ENCODE assay signal across 8 cellular contexts in the genomic region with DNA sequence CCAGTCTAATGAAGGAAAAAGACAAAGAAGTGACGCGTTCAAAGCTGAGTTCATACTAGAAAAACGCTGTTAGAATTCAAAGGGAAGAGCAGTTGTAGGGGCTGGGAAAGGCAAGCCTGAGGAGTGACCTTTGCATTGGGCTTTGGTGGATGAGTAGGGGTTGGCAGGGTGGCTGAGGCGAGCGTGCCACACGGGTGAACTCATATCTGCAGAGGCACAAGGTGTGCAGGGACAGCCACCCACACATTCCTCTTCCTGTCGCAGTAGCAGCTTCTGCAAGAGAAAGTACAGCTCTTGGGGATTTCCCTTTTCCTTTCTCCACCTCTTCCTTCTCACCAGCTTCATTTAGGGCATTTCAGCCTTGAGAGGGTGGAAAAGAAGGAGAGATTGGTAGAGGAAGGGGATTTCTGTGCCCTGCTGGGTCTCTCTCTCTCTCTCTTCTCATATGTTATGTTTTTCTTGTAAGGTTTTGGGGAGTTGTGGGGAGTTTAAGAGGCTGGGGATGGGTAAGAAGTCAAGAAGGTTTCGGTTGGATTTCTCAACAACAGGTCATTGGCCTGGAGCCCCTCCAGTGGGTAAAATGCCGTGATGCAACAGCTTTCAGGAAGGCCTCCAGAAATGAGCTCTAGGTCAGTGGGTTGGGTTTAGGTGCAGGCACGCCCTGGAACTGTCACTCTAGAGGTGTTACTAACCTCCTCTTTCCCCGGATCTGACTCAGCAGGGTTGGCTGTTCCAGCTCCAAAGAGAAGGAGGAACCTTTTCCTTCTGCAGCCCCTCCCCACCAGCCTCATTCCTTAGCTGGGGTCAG. TPM values are rescaled to one million over a fixed set of nuclear protein-coding genes. Genes with fewer than 3 reads are reported as not detected.
DNase-seq lines count a peak whose midpoint lies in the region; TF ChIP-seq lines count a peak whose summit lies in the region.

No MANE protein-coding gene starts in this region.

- H3K4me3 ChIP-seq in HEK293 (ENCODE audit: low read depth, low read length) (no peak overlapping the region), esophagus (ENCODE audit: low read depth in 1 of 2, low read length in 2 of 2) (peak overlapping the region in 1 of 2 donors; percentile 4), prostate gland (no peak overlapping the region)

- no peak for TF ChIP-seq POLR2A in prostate gland (IDR thresholded peaks at IDR 0.05)

- DNase-seq in GM04504 (ENCODE audit: low read depth) (peak; percentile 70), NCI-H2196 (lab: John Stamatoyannopoulos, UW; ENCODE audit: unreplicated experiment) (peak; percentile 12), prostate gland (ENCODE audit: low spot score) (peak; percentile 70), glutamatergic neuron (no peak), superior temporal gyrus (ENCODE audit: extremely low spot score) (no peak)
- peak; percentile 82 for DNase-seq in activated CD8-positive, alpha-beta memory T cell treated with anti-CD3 and anti-CD28 coated beads for 24 hours

- CTCF ChIA-PET in HEK293 (lab: Yijun Ruan, JAX): interaction anchor here (0.6 to 4.2 kb wide), 33 partner anchors 8 to 336 kb away, joined by 3 to 71 read pairs (median 5); a partner anchor contains a TSS

- POLR2A ChIA-PET in HEK293 (lab: Yijun Ruan, JAX): no interaction called here

- H3K9me3 Mint-ChIP-seq in glutamatergic neuron (ENCODE audit: unreplicated experiment): peaks cover 3% of the 10 kb centered on the region

- H3K9me3 ChIP-seq in HEK293 (ENCODE audit: control insufficient read depth, insufficient read depth, low read depth, low read length): no peaks in the 10 kb centered on the region
- H3K9me3 ChIP-seq in esophagus (ENCODE audit: control insufficient read depth in 2 of 2, insufficient read depth in 1 of 2, low read depth in 1 of 2, low read length in 1 of 2): no peaks in the 10 kb centered on the region
- H3K9me3 ChIP-seq in prostate gland: no peaks in the 10 kb centered on the region

- peaks cover 10% of the 10 kb centered on the region for H3K4me1 Mint-ChIP-seq in glutamatergic neuron (ENCODE audit: low read depth, unreplicated experiment)

- intact Hi-C loops in prostate gland (cut with DNase I): loop anchor here (5.0 kb wide), 4 partner anchors 66 to 286 kb away; a partner anchor contains a TSS

- no peak overlapping the region for H3K4me3 Mint-ChIP-seq in glutamatergic neuron (ENCODE audit: unreplicated experiment)

- H3K27ac ChIP-seq in HEK293 (ENCODE audit: extremely low read depth, low read depth, low read length) (no peak overlapping the region), esophagus (ENCODE audit: low read depth in 2 of 2, low read length in 1 of 2) (peak overlapping the region; percentile 87 to 92), prostate gland (peak overlapping the region; percentile 38 to 47)

- TF ChIP-seq CTCF in HEK293 (tag by site-specific recombination; IDR thresholded peaks at IDR 0.05) (no peak), prostate gland (IDR thresholded peaks at IDR 0.05) (peak in 1 of 4 experiments; percentile 3), glutamatergic neuron (IDR thresholded peaks at IDR 0.05; ENCODE audit: partially characterized antibody, unreplicated experiment) (no peak)

- no peaks in the 10 kb centered on the region for H3K36me3 Mint-ChIP-seq in glutamatergic neuron (ENCODE audit: unreplicated experiment)

- H3K36me3 ChIP-seq in HEK293 (ENCODE audit: control insufficient read depth in 2 of 2, insufficient read depth in 1 of 2, low read length in 2 of 2): no peaks in the 10 kb centered on the region
- H3K36me3 ChIP-seq in esophagus (ENCODE audit: control insufficient read depth in 2 of 2, insufficient read depth in 2 of 2, low read length in 1 of 2): no peaks in the 10 kb centered on the region
- no peaks in the 10 kb centered on the region for H3K36me3 ChIP-seq in prostate gland

- 33 to 36% methylated on average over 11 of the region's 11 CpGs for WGBS in esophagus, 2 donors
- 52% methylated on average over 11 of the region's 11 CpGs for WGBS in prostate gland

- no peaks in the 10 kb centered on the region for H3K4me1 ChIP-seq in HEK293 (ENCODE audit: control insufficient read depth, insufficient read depth, low read length)
- peaks cover 12 to 33% of the 10 kb centered on the region in 2 donors for H3K4me1 ChIP-seq in esophagus (ENCODE audit: control insufficient read depth in 2 of 2, insufficient read depth in 2 of 2, low read length in 1 of 2)
- H3K4me1 ChIP-seq in prostate gland (replicated peaks): peaks cover 2% of the 10 kb centered on the region

- no peaks in the 10 kb centered on the region for H3K27me3 ChIP-seq in esophagus (ENCODE audit: control insufficient read depth in 1 of 2, insufficient read depth in 2 of 2, low read length in 2 of 2)
- H3K27me3 ChIP-seq in prostate gland (replicated peaks; ENCODE audit: insufficient read depth): no peaks in the 10 kb centered on the region

- H3K27ac Mint-ChIP-seq in glutamatergic neuron (ENCODE audit: unreplicated experiment): no peak overlapping the region

- H3K27me3 Mint-ChIP-seq in glutamatergic neuron (ENCODE audit: unreplicated experiment): peaks cover 9% of the 10 kb centered on the region

TF ChIP-seq in HEK293, 187 proteins besides CTCF, POLR2A, EP300 and RAD21:
- TF ChIP-seq KLF9 (tag by site-specific recombination; IDR thresholded peaks at IDR 0.05; ENCODE audit: low read depth): no peak
- no peak for TF ChIP-seq SETDB1 (IDR thresholded peaks at IDR 0.05; ENCODE audit: insufficient read length, low read length)
- no peak for TF ChIP-seq ZNF48 (tag by site-specific recombination; IDR thresholded peaks at IDR 0.05)
- no peak for TF ChIP-seq ZNF266 (tag by site-specific recombination; IDR thresholded peaks at IDR 0.05; ENCODE audit: low read depth)
- no peak for TF ChIP-seq ZBTB7A (tag by site-specific recombination; IDR thresholded peaks at IDR 0.05; ENCODE audit: low read depth)
- no peak for TF ChIP-seq ZNF670 (tag by site-specific recombination; IDR thresholded peaks at IDR 0.05; ENCODE audit: low read depth)
- TF ChIP-seq ZBTB1 (tag by site-specific recombination; IDR thresholded peaks at IDR 0.05): no peak
- peak; percentile 41 for TF ChIP-seq ZFHX2 (tag by site-specific recombination; conservative IDR thresholded peaks at IDR 0.05)
- TF ChIP-seq ZXDB (tag by site-specific recombination; IDR thresholded peaks at IDR 0.05): no peak
- no peak for TF ChIP-seq ZNF558 (tag by site-specific recombination; IDR thresholded peaks at IDR 0.05)
- no peak for TF ChIP-seq ZNF202 (tag by site-specific recombination; IDR thresholded peaks at IDR 0.05; ENCODE audit: borderline replicate concordance)
- 0 out of 2 replicates have a peak, but pooled peaks have one; percentile 22 for TF ChIP-seq SP2 (tag by site-specific recombination; IDR thresholded peaks at IDR 0.05)
- TF ChIP-seq SP3 (tag by site-specific recombination; IDR thresholded peaks at IDR 0.05): peak; percentile 22; the same call in 1 of the 2 replicates
- no peak for TF ChIP-seq KLF16 (tag by site-specific recombination; IDR thresholded peaks at IDR 0.05)
- TF ChIP-seq SCRT2 (tag by site-specific recombination; IDR thresholded peaks at IDR 0.05): peak; percentile 52; the same call in 1 of the 2 replicates
- TF ChIP-seq PRDM1 (tag by site-specific recombination; IDR thresholded peaks at IDR 0.05): peak; percentile 68
TF ChIP-seq in HEK293: peak in this region for 5.

RNA-seq across cellular contexts. Expression of a gene that starts 40.1 kb away (rescaled TPM):
- 10 to 100 TPM in 1 of 2 donors, 1 to 10 TPM in 1; 5.1 to 19.4 TPM for polyA plus RNA-seq in esophagus
- total RNA-seq in prostate gland (100 to 1,000 TPM; 147 to 261 TPM), glutamatergic neuron (ENCODE audit: unreplicated experiment) (88.0 TPM)

Comparison
In these comparisons a context has a peak if more than half of its experiments do, and no peak if none do; other contexts are left out.
1. DNase-seq: peak in GM04504 (single experiment), NCI-H2196 (single experiment), activated CD8-positive, alpha-beta memory T cell treated with anti-CD3 and anti-CD28 coated beads for 24 hours (single experiment) and prostate gland (single experiment); none in glutamatergic neuron (single experiment) and superior temporal gyrus (single experiment).